In genomic region chr7:128775744-128776474, GRCh38 we compare ENCODE assay signal across 29 cellular contexts. TPM values are rescaled to one million over a fixed set of nuclear protein-coding genes. Genes with fewer than 3 reads are reported as not detected.
A peak's percentile ranks its signal among the peaks of the same experiment; 100 is the strongest.
DNase-seq lines count a peak whose midpoint lies in the region; ATAC-seq, FAIRE-seq and TF ChIP-seq lines count a peak whose summit lies in the region.
"Had no signal": no experiment of that assay in that cellular context is flagged by ENCODE, and none has a peak within 500 bp of the region (broad histone marks: within the 10 kb centered on the region; RNA-seq: fewer than 3 reads in every experiment).

A gene with protein sequence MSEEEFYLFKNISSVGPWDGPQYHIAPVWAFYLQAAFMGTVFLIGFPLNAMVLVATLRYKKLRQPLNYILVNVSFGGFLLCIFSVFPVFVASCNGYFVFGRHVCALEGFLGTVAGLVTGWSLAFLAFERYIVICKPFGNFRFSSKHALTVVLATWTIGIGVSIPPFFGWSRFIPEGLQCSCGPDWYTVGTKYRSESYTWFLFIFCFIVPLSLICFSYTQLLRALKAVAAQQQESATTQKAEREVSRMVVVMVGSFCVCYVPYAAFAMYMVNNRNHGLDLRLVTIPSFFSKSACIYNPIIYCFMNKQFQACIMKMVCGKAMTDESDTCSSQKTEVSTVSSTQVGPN (minus strand): TSS chr7:128775794. CDS start chr7:128775781, 13 bp downstream.

- H4K20me1 ChIP-seq in PC-9 (ENCODE audit: insufficient read depth) = no peaks in the 10 kb centered on the region
- H4K20me1 ChIP-seq in K562 (replicated peaks; ENCODE audit: control insufficient read depth, insufficient read depth, low read length) = no peaks in the 10 kb centered on the region

- no peaks in the 10 kb centered on the region for H3K4me1 Mint-ChIP-seq in activated naive CD4-positive, alpha-beta T cell treated with anti-CD3 and anti-CD28 coated beads, Interleukin-2, amount 10 ng/mL, durations not matched to agents 7 days and 5 days
- H3K4me1 Mint-ChIP-seq in osteocyte (ENCODE audit: unreplicated experiment) = peaks cover 17% of the 10 kb centered on the region
- peaks cover 7% of the 10 kb centered on the region for H3K4me1 Mint-ChIP-seq in activated T-helper 2 cell treated with anti-CD3 and anti-CD28 coated beads, Interferon-gamma antibody, Interleukin-2, Interleukin-4, amounts not matched to agents 10 μg/mL and 5 μg/mL and 100 μg/mL, durations not matched to agents 14 hours and 24 hours and 36 hours (ENCODE audit: low read depth)
- H3K4me1 Mint-ChIP-seq: CD8-positive, alpha-beta memory T cell had no signal

- ATAC-seq in K562 = 0 out of 3 replicates have a peak, but pooled peaks have one; percentile 5
- ATAC-seq in heart right ventricle = no peak

- H3K27me3 Mint-ChIP-seq in activated naive CD4-positive, alpha-beta T cell treated with anti-CD3 and anti-CD28 coated beads, Interleukin-2, amount 10 ng/mL, durations not matched to agents 7 days and 5 days = peaks cover 1% of the 10 kb centered on the region
- H3K27me3 Mint-ChIP-seq in osteocyte (ENCODE audit: unreplicated experiment) = no peaks in the 10 kb centered on the region
- H3K27me3 Mint-ChIP-seq in activated T-helper 2 cell treated with anti-CD3 and anti-CD28 coated beads, Interferon-gamma antibody, Interleukin-2, Interleukin-4, amounts not matched to agents 10 μg/mL and 5 μg/mL and 100 μg/mL, durations not matched to agents 14 hours and 24 hours and 36 hours (ENCODE audit: low read depth) = peaks cover 6% of the 10 kb centered on the region
- H3K27me3 Mint-ChIP-seq: CD8-positive, alpha-beta memory T cell had no signal

- H3K9ac ChIP-seq in K562 (ENCODE audit: insufficient read depth in 1 of 2, low read depth in 2 of 2, low read length in 2 of 2) = no peak within 1 kb of the TSS
- H3K9ac ChIP-seq: GM23248 had no signal

- H2AFZ ChIP-seq in PC-9 (no peak within 1 kb of the TSS), K562 (ENCODE audit: low read depth, low read length) (no peak within 1 kb of the TSS)
- H2AFZ ChIP-seq: GM23248 had no signal

- BruUV-seq in PC-9 (replicated peaks; lab: Mats Ljungman, UMichigan) (TSS peak; percentile 18), K562 (replicated peaks; lab: Mats Ljungman, UMichigan) (no TSS peak)

- no peak within 1 kb of the TSS for H3K4me2 ChIP-seq in PC-9
- no peak within 1 kb of the TSS for H3K4me2 ChIP-seq in K562 (ENCODE audit: insufficient read depth, low read length)

- H3K79me2 ChIP-seq in PC-9 (ENCODE audit: low read depth) (no peaks in the 10 kb centered on the region), K562 (ENCODE audit: control insufficient read depth, insufficient read depth, low read length) (no peaks in the 10 kb centered on the region)

- H3K27ac ChIP-seq in PC-9 (no peak within 1 kb of the TSS), K562 (ENCODE audit: extremely low read depth, low read depth, low read length) (no peak within 1 kb of the TSS), heart right ventricle (no peak within 1 kb of the TSS)
- H3K27ac ChIP-seq: 22Rv1, SK-N-MC had no signal

- 78% methylated on average over 4 of the region's 4 CpGs for WGBS in K562 (ENCODE audit: insufficient coverage, low coverage, missing lambda C conversion rate)
- 95 to 98% methylated on average over 4 of the region's 4 CpGs for WGBS in heart right ventricle, 2 donors

- H3K4me3 ChIP-seq in PC-9 (no peak within 1 kb of the TSS), K562 (no peak within 1 kb of the TSS), heart right ventricle (no peak within 1 kb of the TSS)
- H3K4me3 ChIP-seq: GM23248, SK-N-MC had no signal

- CTCF ChIA-PET in activated naive CD4-positive, alpha-beta T cell treated with anti-CD3 and anti-CD28 coated beads, Interleukin-2, amount 10 ng/mL, durations not matched to agents 7 days and 5 days (lab: Charles Lee) = no interaction called here
- CTCF ChIA-PET in PC-9 (lab: Charles Lee) = no interaction called here
- CTCF ChIA-PET in K562 (lab: Yijun Ruan, JAX; ENCODE audit: low intra/inter-chr PET ratio) = no interaction called here

- no peak for FAIRE-seq in K562 (lab: Jason Lieb, UNC)
- FAIRE-seq: D721Med had no signal

- no peaks in the 10 kb centered on the region for H3K9me1 ChIP-seq in K562 (ENCODE audit: control insufficient read depth, insufficient read depth, low read length)

- peak; percentile 38; the same call in 1 of the 2 replicates for TF ChIP-seq POLR2A in K562 (conservative IDR thresholded peaks at IDR 0.05)

- intact Hi-C loops in PC-9 (cut with micrococcal nuclease; ENCODE audit: unreplicated experiment) = no loop called here
- intact Hi-C loops in K562 (cut with micrococcal nuclease) = no loop called here
- intact Hi-C loops in activated T-helper 2 cell treated with anti-CD3 and anti-CD28 coated beads, Interferon-gamma antibody, Interleukin-2, Interleukin-4, amounts not matched to agents 10 μg/mL and 5 μg/mL and 100 μg/mL, durations not matched to agents 14 hours and 24 hours and 36 hours (cut with micrococcal nuclease) = no loop called here
- intact Hi-C loops in heart right ventricle (cut with DNase I) = no loop called here

- no peak for TF ChIP-seq EP300 in K562 (IDR thresholded peaks at IDR 0.05; ENCODE audit: low read length)

- in situ Hi-C loops in K562 (cut with MboI) = no loop called here

- peak within 1 kb of the TSS; percentile 54 for H3K27ac Mint-ChIP-seq in activated naive CD4-positive, alpha-beta T cell treated with anti-CD3 and anti-CD28 coated beads, Interleukin-2, amount 10 ng/mL, durations not matched to agents 7 days and 5 days
- H3K27ac Mint-ChIP-seq in osteocyte (ENCODE audit: unreplicated experiment) = peak within 1 kb of the TSS; percentile 66
- no peak within 1 kb of the TSS for H3K27ac Mint-ChIP-seq in activated T-helper 2 cell treated with anti-CD3 and anti-CD28 coated beads, Interferon-gamma antibody, Interleukin-2, Interleukin-4, amounts not matched to agents 10 μg/mL and 5 μg/mL and 100 μg/mL, durations not matched to agents 14 hours and 24 hours and 36 hours
- H3K27ac Mint-ChIP-seq: H9 had no signal

- no peak within 1 kb of the TSS for H3K4me3 Mint-ChIP-seq in activated naive CD4-positive, alpha-beta T cell treated with anti-CD3 and anti-CD28 coated beads, Interleukin-2, amount 10 ng/mL, durations not matched to agents 7 days and 5 days
- no peak within 1 kb of the TSS for H3K4me3 Mint-ChIP-seq in osteocyte (ENCODE audit: unreplicated experiment)
- H3K4me3 Mint-ChIP-seq in activated T-helper 2 cell treated with anti-CD3 and anti-CD28 coated beads, Interferon-gamma antibody, Interleukin-2, Interleukin-4, amounts not matched to agents 10 μg/mL and 5 μg/mL and 100 μg/mL, durations not matched to agents 14 hours and 24 hours and 36 hours (ENCODE audit: low read depth) = no peak within 1 kb of the TSS
- H3K4me3 Mint-ChIP-seq: H9 had no signal

- no peaks in the 10 kb centered on the region for H3K36me3 ChIP-seq in PC-9 (ENCODE audit: low read depth)
- H3K36me3 ChIP-seq in K562 (ENCODE audit: control insufficient read depth, insufficient read depth, low read length) = peaks cover 29% of the 10 kb centered on the region
- peaks cover 0 to 43% (median 15%) of the 10 kb centered on the region in 9 donors for H3K36me3 ChIP-seq in heart right ventricle

- H3F3A ChIP-seq in PC-9 (ENCODE audit: insufficient read depth, low read depth) = peaks cover 13% of the 10 kb centered on the region

- H3K9me3 Mint-ChIP-seq in activated naive CD4-positive, alpha-beta T cell treated with anti-CD3 and anti-CD28 coated beads, Interleukin-2, amount 10 ng/mL, durations not matched to agents 7 days and 5 days = peaks cover 16% of the 10 kb centered on the region
- H3K9me3 Mint-ChIP-seq in osteocyte (ENCODE audit: unreplicated experiment) = peaks cover 18% of the 10 kb centered on the region
- peaks cover 15% of the 10 kb centered on the region for H3K9me3 Mint-ChIP-seq in activated T-helper 2 cell treated with anti-CD3 and anti-CD28 coated beads, Interferon-gamma antibody, Interleukin-2, Interleukin-4, amounts not matched to agents 10 μg/mL and 5 μg/mL and 100 μg/mL, durations not matched to agents 14 hours and 24 hours and 36 hours

- no peak for TF ChIP-seq CTCF in PC-9 (conservative IDR thresholded peaks at IDR 0.05)
- no peak for TF ChIP-seq CTCF in K562 (IDR thresholded peaks at IDR 0.05 in 2 of 3, conservative IDR thresholded peaks at IDR 0.05 in 1 of 3; ENCODE audit: insufficient read depth in 2 of 3, low read depth in 1 of 3, low read length in 3 of 3)
- TF ChIP-seq CTCF in osteocyte (IDR thresholded peaks at IDR 0.05) = no peak
- TF ChIP-seq CTCF in heart right ventricle (IDR thresholded peaks at IDR 0.05) = no peak

- no peaks in the 10 kb centered on the region; the same call in 1 of the 2 replicates for H3K9me3 ChIP-seq in PC-9 (ENCODE audit: insufficient read depth, low read depth)
- no peaks in the 10 kb centered on the region for H3K9me3 ChIP-seq in K562 (replicated peaks; ENCODE audit: control insufficient read depth, insufficient read depth, low read depth, low read length)
- peaks cover 0 to 21% (median 0%) of the 10 kb centered on the region in 11 donors for H3K9me3 ChIP-seq in heart right ventricle

- H3K4me1 ChIP-seq in PC-9 (replicated peaks; ENCODE audit: insufficient read depth) = no peaks in the 10 kb centered on the region
- peaks cover 0 to 4% of the 10 kb centered on the region in 2 experiments; a peak in 2 of 5 replicates for H3K4me1 ChIP-seq in K562 (replicated peaks in 1 of 2; ENCODE audit: control insufficient read depth in 2 of 2, insufficient read depth in 2 of 2, low read length in 2 of 2)
- peaks cover 0 to 2% (median 0%) of the 10 kb centered on the region in 9 donors for H3K4me1 ChIP-seq in heart right ventricle

- peaks cover 30% of the 10 kb centered on the region for H3K36me3 Mint-ChIP-seq in activated naive CD4-positive, alpha-beta T cell treated with anti-CD3 and anti-CD28 coated beads, Interleukin-2, amount 10 ng/mL, durations not matched to agents 7 days and 5 days
- H3K36me3 Mint-ChIP-seq in osteocyte (ENCODE audit: unreplicated experiment) = peaks cover 38% of the 10 kb centered on the region
- H3K36me3 Mint-ChIP-seq in activated T-helper 2 cell treated with anti-CD3 and anti-CD28 coated beads, Interferon-gamma antibody, Interleukin-2, Interleukin-4, amounts not matched to agents 10 μg/mL and 5 μg/mL and 100 μg/mL, durations not matched to agents 14 hours and 24 hours and 36 hours (ENCODE audit: low read depth) = peaks cover 37% of the 10 kb centered on the region

- H3K9me2 ChIP-seq in PC-9 (ENCODE audit: insufficient read depth) = no peaks in the 10 kb centered on the region

- POLR2A ChIA-PET in PC-9 (lab: Charles Lee; ENCODE audit: unreplicated experiment) = no interaction called here
- POLR2A ChIA-PET in K562 (lab: Yijun Ruan, JAX) = interaction anchor here (1.8 to 2.4 kb wide), 2 partner anchors 10 to 35 kb away, joined by 6 to 9 read pairs; no protein-coding TSS in a partner anchor

- DNase-seq in activated naive CD4-positive, alpha-beta T cell treated with anti-CD3 and anti-CD28 coated beads, Interleukin-2, amount 10 ng/mL, durations not matched to agents 7 days and 5 days = no peak
- no peak for DNase-seq in activated naive CD4-positive, alpha-beta T cell treated with Interleukin-2 at 50 U/mL for 16 hours
- no peak for DNase-seq in PC-9
- DNase-seq in K562 (ENCODE audit: extremely low read depth in 1 of 4, low spot score in 3 of 4) = no peak
- no peak for DNase-seq in osteocyte (ENCODE audit: extremely low spot score, unreplicated experiment)
- DNase-seq in activated CD4-positive, CD25-positive, alpha-beta regulatory T cell treated with anti-CD3 and anti-CD28 coated beads, Interleukin-2, amount 50 U/mL, for 72 hours = no peak
- no peak for DNase-seq in activated T-helper 2 cell treated with anti-CD3 and anti-CD28 coated beads, Interferon-gamma antibody, Interleukin-2, Interleukin-4, amounts not matched to agents 10 μg/mL and 5 μg/mL and 100 μg/mL, durations not matched to agents 14 hours and 24 hours and 36 hours (ENCODE audit: low spot score)
- DNase-seq in heart right ventricle = no peak
- DNase-seq: AML-193; C1 segment of cervical spinal cord; CD8-positive, alpha-beta memory T cell; DMS53; EL; GF-D8; GM23248; H9; NCI-H1092 treated with DMSO at 0.1 percent for 48 hours; NCI-H1436 treated with DMSO at 0.1 percent for 48 hours; NCI-H1930; NCI-H2227 treated with DMSO at 0.1 percent for 48 hours; NCI-H510A; NCI-H774; SHP77 treated with DMSO at 0.1 percent for 48 hours had no signal

- H3K27me3 ChIP-seq in PC-9 (ENCODE audit: insufficient read depth, low read depth) = no peaks in the 10 kb centered on the region
- no peaks in the 10 kb centered on the region for H3K27me3 ChIP-seq in K562 (ENCODE audit: control insufficient read depth in 2 of 2, insufficient read depth in 2 of 2, low read length in 2 of 2)
- H3K27me3 ChIP-seq in heart right ventricle = no peaks in the 10 kb centered on the region

- no peak for TF ChIP-seq RAD21 in K562 (CRISPR knock-in tag; conservative IDR thresholded peaks at IDR 0.05 in 1 of 2, IDR thresholded peaks at IDR 0.05 in 1 of 2)

RNA-seq across cellular contexts. Expression of the gene that starts here (rescaled TPM):
- total RNA-seq in PC-9 (2021) = not detected in 2 replicates
- not detected in 2 replicates for total RNA-seq in K562 (2011; cell fraction: chromatin; rRNA removed; ENCODE audit: low replicate concordance)
- total RNA-seq in K562 (2011; cell fraction: nucleolus; rRNA removed) = not detected in 2 replicates
- total RNA-seq in K562 (2011; cell fraction: nucleoplasm; rRNA removed) = not detected in 2 replicates
- total RNA-seq in K562 (2014; rRNA removed) = not detected in 2 replicates
- total RNA-seq in K562 (2014; rRNA removed; fragmentation: Illumina TruSeq; extraction: Trizol) = not detected in 2 replicates
- not detected in 2 replicates for total RNA-seq in K562 (2015; rRNA removed; fragmentation: Illumina TruSeq; extraction: Trizol)
- total RNA-seq in K562 (2021) = not detected in 2 replicates
- polyA plus RNA-seq in K562 (2011; rRNA removed) = not detected in 2 replicates
- not detected in 2 replicates for polyA plus RNA-seq in K562 (2011; cell fraction: cytosol; rRNA removed)
- not detected in 2 replicates for polyA plus RNA-seq in K562 (2011; cell fraction: nucleus; rRNA removed)
- 0.09 and 0.24 TPM in 2 replicates for polyA plus RNA-seq in K562 (2012)
- polyA plus RNA-seq in K562 (2014; fragmentation: Illumina TruSeq; extraction: Trizol) = not detected in 2 replicates
- polyA plus RNA-seq in K562 (2014; fragmentation: Nextera tagmentation; extraction: Ambion mirVana) = 1 to 10 TPM in 1 of 2 experiments, under 1 TPM in 1; 0.84 to 1.0 TPM
- not detected in 2 replicates for polyA plus RNA-seq in K562 (2014; rRNA removed)
- not detected in 2 replicates for polyA minus RNA-seq in K562 (2011; rRNA and poly(A)+ RNA removed)
- not detected in 2 replicates for polyA minus RNA-seq in K562 (2011; cell fraction: cytosol; rRNA and poly(A)+ RNA removed)
- not detected in 2 replicates for polyA minus RNA-seq in K562 (2011; cell fraction: nucleus; rRNA and poly(A)+ RNA removed)
- total RNA-seq in osteocyte = not detected in 2 replicates
- not detected in 2 replicates for total RNA-seq in activated T-helper 2 cell treated with anti-CD3 and anti-CD28 coated beads, Interferon-gamma antibody, Interleukin-2, Interleukin-4, amounts not matched to agents 10 μg/mL and 5 μg/mL and 100 μg/mL, durations not matched to agents 14 hours and 24 hours and 36 hours
- total RNA-seq in heart right ventricle = not detected
- not detected for polyA plus RNA-seq in heart right ventricle
- total RNA-seq: CD8-positive, alpha-beta memory T cell; GM23248; H9; HT1080; OCI-LY7; RPMI7951 had no signal
- polyA plus RNA-seq: CD8-positive, alpha-beta memory T cell had no signal
